Comparison of ENCODE assay signal across 11 cellular contexts in genomic region chr3:112463250-112463649, GRCh38. TPM values are rescaled to one million over a fixed set of nuclear protein-coding genes. Genes with fewer than 3 reads are reported as not detected.
DNase-seq lines count a peak whose midpoint lies in the region; ATAC-seq, FAIRE-seq and TF ChIP-seq lines count a peak whose summit lies in the region.
"Had no signal": no experiment of that assay in that cellular context is flagged by ENCODE, and none has a peak within 500 bp of the region (broad histone marks: within the 10 kb centered on the region; RNA-seq: fewer than 3 reads in every experiment).

No MANE protein-coding gene starts in this region.

- H3K4me1 ChIP-seq in DOHH2 (ENCODE audit: control insufficient read depth, low read length) (peaks cover 60% of the 10 kb centered on the region), tibial nerve (peaks cover 0 to 7% (median 0%) of the 10 kb centered on the region in 4 donors)

- peak; percentile 98 for FAIRE-seq in GM19239 (lab: Jason Lieb, UNC)

- H3K4me2 ChIP-seq in DOHH2 (ENCODE audit: low read length): peak overlapping the region; percentile 83

- H3K27ac ChIP-seq in DOHH2 (ENCODE audit: low read depth, low read length) (peak overlapping the region; percentile 53), tibial nerve (no peak overlapping the region)

- peak overlapping the region; percentile 63 for H3K4me3 ChIP-seq in DOHH2 (ENCODE audit: low read length)
- no peak overlapping the region for H3K4me3 ChIP-seq in tibial nerve

- H3K27me3 Mint-ChIP-seq in activated naive CD8-positive, alpha-beta T cell: no peaks in the 10 kb centered on the region

- peak; percentile 40 for ATAC-seq in HG03066 (IDR thresholded peaks at IDR 0.05; ENCODE audit: low read depth, unreplicated experiment)

- H3K27me3 ChIP-seq in DOHH2 (ENCODE audit: control insufficient read depth, low read length) (no peaks in the 10 kb centered on the region), tibial nerve (no peaks in the 10 kb centered on the region)

- no peaks in the 10 kb centered on the region for H4K20me1 ChIP-seq in DOHH2 (ENCODE audit: control insufficient read depth, insufficient read depth, low read depth, low read length)

- POLR2A ChIA-PET in GM10248 (lab: Yijun Ruan, JAX): no interaction called here

- no peaks in the 10 kb centered on the region; the same call in 1 of the 2 replicates for H3K36me3 ChIP-seq in DOHH2 (ENCODE audit: control insufficient read depth, low read length)
- no peaks in the 10 kb centered on the region for H3K36me3 ChIP-seq in tibial nerve

- H3K4me3 Mint-ChIP-seq in activated naive CD8-positive, alpha-beta T cell: peak overlapping the region; percentile 60

- TF ChIP-seq EP300 in tibial nerve (IDR thresholded peaks at IDR 0.05): no peak

- H3K9me2 ChIP-seq in DOHH2 (replicated peaks; ENCODE audit: control insufficient read depth, low read length): no peaks in the 10 kb centered on the region

- peak overlapping the region; percentile 59 for H3K27ac Mint-ChIP-seq in activated naive CD8-positive, alpha-beta T cell

- H3K79me2 ChIP-seq in DOHH2 (ENCODE audit: control insufficient read depth, low read length): no peaks in the 10 kb centered on the region

- TF ChIP-seq POLR2A in tibial nerve (IDR thresholded peaks at IDR 0.05): no peak

- no peaks in the 10 kb centered on the region for H3K9me3 ChIP-seq in DOHH2 (ENCODE audit: control insufficient read depth, insufficient read depth, low read length)
- H3K9me3 ChIP-seq in tibial nerve: peaks cover 0 to 2% (median 0%) of the 10 kb centered on the region in 4 donors

- DNase-seq in GM19239 (ENCODE audit: insufficient read length, low spot score): no peak
- no peak for DNase-seq in NCI-H2107 treated with DMSO at 0.1 percent for 48 hours (lab: John Stamatoyannopoulos, UW; ENCODE audit: unreplicated experiment)
- no peak for DNase-seq in activated gamma-delta T cell (lab: John Stamatoyannopoulos, UW)
- DNase-seq in GM10248 (ENCODE audit: extremely low spot score): no peak
- DNase-seq in tibial nerve (ENCODE audit: low spot score in 2 of 2): no peak
- DNase-seq: MV-4-11; stimulated activated CD8-positive, alpha-beta memory T cell treated with anti-CD3 and anti-CD28 coated beads, Interleukin-4, amount 100 ng/mL, for 48 hours; T-helper 9 cell had no signal

- CTCF ChIA-PET in GM10248 (lab: Yijun Ruan, JAX): interaction anchor here (1.6 to 1.8 kb wide), 2 partner anchors 10 to 326 kb away, joined by 4 to 8 read pairs; no protein-coding TSS in a partner anchor

- no peaks in the 10 kb centered on the region for H3K9me3 Mint-ChIP-seq in activated naive CD8-positive, alpha-beta T cell (ENCODE audit: low read depth)

- H3F3A ChIP-seq in DOHH2 (ENCODE audit: control insufficient read depth, insufficient read depth): no peaks in the 10 kb centered on the region

- peaks cover 85% of the 10 kb centered on the region for H3K4me1 Mint-ChIP-seq in activated naive CD8-positive, alpha-beta T cell (ENCODE audit: low read depth)

- H3K36me3 Mint-ChIP-seq in activated naive CD8-positive, alpha-beta T cell: peaks cover 32% of the 10 kb centered on the region

- TF ChIP-seq CTCF in DOHH2 (IDR thresholded peaks at IDR 0.05; ENCODE audit: low read depth, low read length, poor library complexity, severe bottlenecking) (no peak), GM10248 (IDR thresholded peaks at IDR 0.05; ENCODE audit: control extremely low read depth, extremely low read depth, low read depth, missing control alignments) (no peak), tibial nerve (IDR thresholded peaks at IDR 0.05) (no peak)

- WGBS in tibial nerve, 2 donors: 46 to 63% methylated on average over 5 of the region's 5 CpGs

RNA-seq across cellular contexts. Expression of gene BTLA, which starts 36.0 kb away (rescaled TPM):
- total RNA-seq in tibial nerve: 1 to 10 TPM in 1 of 4 donors, under 1 TPM in 1, not detected in 2; 0.98 to 5.4 TPM
